Comparison of ENCODE assay signal across 8 cellular contexts in the genomic region with DNA sequence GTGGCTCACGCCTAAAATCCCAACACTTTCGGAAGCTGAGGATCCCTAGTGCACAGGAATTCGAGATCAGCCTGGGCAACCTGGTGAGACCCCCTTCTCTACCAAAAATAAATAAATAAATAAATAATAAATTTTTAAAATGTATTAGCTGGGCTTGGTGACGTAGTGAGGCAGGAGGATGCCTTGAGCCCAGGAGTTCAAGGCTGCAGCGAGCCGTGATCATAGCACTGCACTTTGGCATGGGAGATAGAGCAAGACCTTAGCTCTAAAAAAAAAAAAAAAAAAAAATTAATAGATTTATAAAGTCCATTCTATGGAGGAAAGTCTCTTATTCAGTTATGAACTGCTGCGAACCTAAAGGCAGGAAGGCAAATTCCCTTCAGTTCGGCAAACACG. TPM values are rescaled to one million over a fixed set of nuclear protein-coding genes. Genes with fewer than 3 reads are reported as not detected.
DNase-seq lines count a peak whose midpoint lies in the region; ATAC-seq and TF ChIP-seq lines count a peak whose summit lies in the region.

No MANE protein-coding gene starts in this region.

- peak overlapping the region; percentile 76 for H3K27ac ChIP-seq in A673 (ENCODE audit: low read depth, low read length, poor library complexity, severe bottlenecking)
- H3K27ac ChIP-seq in HUES6 (ENCODE audit: low read depth, low read length), result no peak overlapping the region
- H3K27ac ChIP-seq in muscle layer of duodenum (ENCODE audit: low read length), result peak overlapping the region; percentile 92

- POLR2A ChIA-PET in A673 (lab: Charles Lee; ENCODE audit: low non-redundant PET), result interaction anchor here (0.6 kb wide), 1 partner anchor 1470 kb away, joined by 5 read pairs; no protein-coding TSS in a partner anchor

- DNase-seq in A673 (ENCODE audit: low spot score), result no peak
- no peak for DNase-seq in chondrocyte (ENCODE audit: low spot score)
- no peak for DNase-seq in UCSD-AML1 (lab: John Stamatoyannopoulos, UW; ENCODE audit: unreplicated experiment)
- DNase-seq in epidermal melanocyte (ENCODE audit: insufficient read length, low spot score), result no peak
- DNase-seq in GOT3 (lab: John Stamatoyannopoulos, UW), result no peak

- peak overlapping the region; percentile 94 for H3K4me3 Mint-ChIP-seq in chondrocyte (ENCODE audit: unreplicated experiment)

- peak overlapping the region; percentile 98 for H3K27ac Mint-ChIP-seq in chondrocyte (ENCODE audit: unreplicated experiment)

- no peaks in the 10 kb centered on the region for H3K27me3 ChIP-seq in A673 (replicated peaks; ENCODE audit: insufficient read depth, low read depth, low read length, poor library complexity)
- no peaks in the 10 kb centered on the region for H3K27me3 ChIP-seq in HUES6 (ENCODE audit: control insufficient read depth, insufficient read depth, low read length)
- H3K27me3 ChIP-seq in muscle layer of duodenum (ENCODE audit: low read depth, low read length), result no peaks in the 10 kb centered on the region

- H3K9me3 ChIP-seq in A673 (ENCODE audit: low read depth, low read length, poor library complexity, severe bottlenecking) (no peaks in the 10 kb centered on the region), HUES6 (ENCODE audit: control insufficient read depth, insufficient read depth, low read depth, low read length) (peaks cover 9% of the 10 kb centered on the region; the same call in 1 of the 2 replicates), muscle layer of duodenum (ENCODE audit: control insufficient read depth in 1 of 2, low read length in 2 of 2) (no peaks in the 10 kb centered on the region)

- H3K4me3 ChIP-seq in A673 (ENCODE audit: low read depth, low read length, poor library complexity, severe bottlenecking) (peak overlapping the region; percentile 82), HUES6 (ENCODE audit: low read depth, low read length) (peak overlapping the region; percentile 99), muscle layer of duodenum (ENCODE audit: low read depth in 1 of 2, low read length in 2 of 2) (peak overlapping the region; percentile 79 to 88)

- no peak for ATAC-seq in GM18909 (IDR thresholded peaks at IDR 0.05; ENCODE audit: poor library complexity, unreplicated experiment)

- no peaks in the 10 kb centered on the region for H3K36me3 ChIP-seq in A673 (ENCODE audit: insufficient read depth, low read length, poor library complexity, severe bottlenecking)
- H3K36me3 ChIP-seq in HUES6 (ENCODE audit: control insufficient read depth, insufficient read depth, low read length), result peaks cover 8% of the 10 kb centered on the region
- H3K36me3 ChIP-seq in muscle layer of duodenum (ENCODE audit: control insufficient read depth in 1 of 2, insufficient read depth in 2 of 2, low read length in 2 of 2), result peaks cover 0 to 12% of the 10 kb centered on the region in 2 donors

- H3K9ac ChIP-seq in HUES6 (ENCODE audit: low read length), result peak overlapping the region; percentile 74

- H3K4me1 ChIP-seq in A673 (ENCODE audit: insufficient read depth, low read length, poor library complexity, severe bottlenecking) (no peaks in the 10 kb centered on the region), HUES6 (ENCODE audit: control insufficient read depth, insufficient read depth, low read length) (peaks cover 2% of the 10 kb centered on the region; the same call in 1 of the 2 replicates), muscle layer of duodenum (ENCODE audit: control insufficient read depth in 1 of 2, insufficient read depth in 2 of 2, low read length in 2 of 2) (peaks cover 0 to 14% of the 10 kb centered on the region in 2 donors)

- TF ChIP-seq CTCF in A673 (conservative IDR thresholded peaks at IDR 0.05; ENCODE audit: low read depth, low read length), result no peak
- TF ChIP-seq CTCF in chondrocyte (IDR thresholded peaks at IDR 0.05), result no peak

- peaks cover 28% of the 10 kb centered on the region for H3K4me1 Mint-ChIP-seq in chondrocyte (ENCODE audit: low read depth)

- CTCF ChIA-PET in A673 (lab: Charles Lee), result no interaction called here

- intact Hi-C loops in A673 (cut with micrococcal nuclease; ENCODE audit: unreplicated experiment), result loop anchor here (5.0 kb wide), 1 partner anchor 111 kb away; no protein-coding TSS in a partner anchor

- no TSS peak for BruUV-seq in A673 (replicated peaks; lab: Mats Ljungman, UMichigan)

- H3K36me3 Mint-ChIP-seq in chondrocyte (ENCODE audit: low read depth), result peaks cover 1% of the 10 kb centered on the region

- no peaks in the 10 kb centered on the region for H3K27me3 Mint-ChIP-seq in chondrocyte (ENCODE audit: low read depth)

- no peaks in the 10 kb centered on the region for H3K9me3 Mint-ChIP-seq in chondrocyte (ENCODE audit: low read depth)

RNA-seq across cellular contexts. Expression of a gene that starts 1.1 kb away (rescaled TPM):
- 54.3 and 63.3 TPM in 2 replicates for total RNA-seq in A673 (2021)
- 68.2 to 72.0 TPM (median 69.3 TPM) in 3 replicates for total RNA-seq in chondrocyte
